In genomic region chr1:115983584-115983983, GRCh38 we compare ENCODE assay signal across 1 cellular context.
TF ChIP-seq lines count a peak whose summit lies in the region.

No MANE protein-coding gene starts in this region.

TF ChIP-seq in WTC11, 78 proteins besides CTCF, POLR2A, EP300 and RAD21 (continued from another document):
- TF ChIP-seq IRF1 (CRISPR knock-in tag; IDR thresholded peaks at IDR 0.05) (no peak), NFE2L1 (CRISPR knock-in tag; IDR thresholded peaks at IDR 0.05) (no peak), JUN (CRISPR knock-in tag; IDR thresholded peaks at IDR 0.05) (no peak)
- TF ChIP-seq, protein P1, sequence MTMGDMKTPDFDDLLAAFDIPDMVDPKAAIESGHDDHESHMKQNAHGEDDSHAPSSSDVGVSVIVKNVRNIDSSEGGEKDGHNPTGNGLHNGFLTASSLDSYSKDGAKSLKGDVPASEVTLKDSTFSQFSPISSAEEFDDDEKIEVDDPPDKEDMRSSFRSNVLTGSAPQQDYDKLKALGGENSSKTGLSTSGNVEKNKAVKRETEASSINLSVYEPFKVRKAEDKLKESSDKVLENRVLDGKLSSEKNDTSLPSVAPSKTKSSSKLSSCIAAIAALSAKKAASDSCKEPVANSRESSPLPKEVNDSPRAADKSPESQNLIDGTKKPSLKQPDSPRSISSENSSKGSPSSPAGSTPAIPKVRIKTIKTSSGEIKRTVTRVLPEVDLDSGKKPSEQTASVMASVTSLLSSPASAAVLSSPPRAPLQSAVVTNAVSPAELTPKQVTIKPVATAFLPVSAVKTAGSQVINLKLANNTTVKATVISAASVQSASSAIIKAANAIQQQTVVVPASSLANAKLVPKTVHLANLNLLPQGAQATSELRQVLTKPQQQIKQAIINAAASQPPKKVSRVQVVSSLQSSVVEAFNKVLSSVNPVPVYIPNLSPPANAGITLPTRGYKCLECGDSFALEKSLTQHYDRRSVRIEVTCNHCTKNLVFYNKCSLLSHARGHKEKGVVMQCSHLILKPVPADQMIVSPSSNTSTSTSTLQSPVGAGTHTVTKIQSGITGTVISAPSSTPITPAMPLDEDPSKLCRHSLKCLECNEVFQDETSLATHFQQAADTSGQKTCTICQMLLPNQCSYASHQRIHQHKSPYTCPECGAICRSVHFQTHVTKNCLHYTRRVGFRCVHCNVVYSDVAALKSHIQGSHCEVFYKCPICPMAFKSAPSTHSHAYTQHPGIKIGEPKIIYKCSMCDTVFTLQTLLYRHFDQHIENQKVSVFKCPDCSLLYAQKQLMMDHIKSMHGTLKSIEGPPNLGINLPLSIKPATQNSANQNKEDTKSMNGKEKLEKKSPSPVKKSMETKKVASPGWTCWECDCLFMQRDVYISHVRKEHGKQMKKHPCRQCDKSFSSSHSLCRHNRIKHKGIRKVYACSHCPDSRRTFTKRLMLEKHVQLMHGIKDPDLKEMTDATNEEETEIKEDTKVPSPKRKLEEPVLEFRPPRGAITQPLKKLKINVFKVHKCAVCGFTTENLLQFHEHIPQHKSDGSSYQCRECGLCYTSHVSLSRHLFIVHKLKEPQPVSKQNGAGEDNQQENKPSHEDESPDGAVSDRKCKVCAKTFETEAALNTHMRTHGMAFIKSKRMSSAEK (CRISPR knock-in tag; IDR thresholded peaks at IDR 0.05; ENCODE audit: borderline replicate concordance) = no peak
